In genomic region chr3:143443851-143444331, GRCh38 we compare ENCODE assay signal across 8 cellular contexts.
DNase-seq lines count a peak whose midpoint lies in the region; ATAC-seq and TF ChIP-seq lines count a peak whose summit lies in the region.

No MANE protein-coding gene starts in this region.

- H3K4me3 Mint-ChIP-seq in progenitor cell of endocrine pancreas (ENCODE audit: low read depth), result no peak overlapping the region

- DNase-seq in stimulated activated CD4-positive, alpha-beta T cell treated with anti-CD3 and anti-CD28 coated beads, Interleukin-15, amount 100 ng/mL, for 24 hours, result peak; percentile 55
- DNase-seq in stimulated activated CD4-positive, alpha-beta T cell treated with anti-CD3 and anti-CD28 coated beads, Interleukin-12 subunit alpha, Interleukin-12 subunit beta, amount 100 ng/mL, for 4 hours, result no peak
- DNase-seq in UCSD-AML1 (lab: John Stamatoyannopoulos, UW; ENCODE audit: unreplicated experiment), result peak; percentile 21
- peak; percentile 92 for DNase-seq in fibroblast of peridontal ligament (ENCODE audit: extremely low read depth)
- DNase-seq in retinal pigment epithelial cell (ENCODE audit: low read depth), result peak; percentile 99
- DNase-seq in progenitor cell of endocrine pancreas (ENCODE audit: low spot score, unreplicated experiment), result no peak

- H3K27ac Mint-ChIP-seq in progenitor cell of endocrine pancreas, result no peak overlapping the region

- no peak for TF ChIP-seq CTCF in retinal pigment epithelial cell (conservative IDR thresholded peaks at IDR 0.05; ENCODE audit: low read depth, low read length)
- no peak for TF ChIP-seq CTCF in progenitor cell of endocrine pancreas (IDR thresholded peaks at IDR 0.05; ENCODE audit: unreplicated experiment)

- H3K36me3 Mint-ChIP-seq in progenitor cell of endocrine pancreas (ENCODE audit: insufficient read depth), result no peaks in the 10 kb centered on the region

- ATAC-seq in HG02798 (IDR thresholded peaks at IDR 0.05; ENCODE audit: poor library complexity, unreplicated experiment), result no peak
- no peak for ATAC-seq in GM18870 (IDR thresholded peaks at IDR 0.05; ENCODE audit: unreplicated experiment)

- no peaks in the 10 kb centered on the region for H3K9me3 Mint-ChIP-seq in progenitor cell of endocrine pancreas (ENCODE audit: low read depth)

- no peaks in the 10 kb centered on the region for H3K4me1 Mint-ChIP-seq in progenitor cell of endocrine pancreas (ENCODE audit: low read depth)

- no peak overlapping the region for H3K4me3 ChIP-seq in retinal pigment epithelial cell (ENCODE audit: low read length)

- H3K27me3 Mint-ChIP-seq in progenitor cell of endocrine pancreas, result peaks cover 3% of the 10 kb centered on the region

Comparison
In these comparisons a context has a peak if more than half of its experiments do, and no peak if none do; other contexts are left out.
1. DNase-seq: peak in stimulated activated CD4-positive, alpha-beta T cell treated with anti-CD3 and anti-CD28 coated beads, Interleukin-15, amount 100 ng/mL, for 24 hours (single experiment), UCSD-AML1 (single experiment), fibroblast of peridontal ligament (single experiment) and retinal pigment epithelial cell (single experiment); none in stimulated activated CD4-positive, alpha-beta T cell treated with anti-CD3 and anti-CD28 coated beads, Interleukin-12 subunit alpha, Interleukin-12 subunit beta, amount 100 ng/mL, for 4 hours (single experiment) and progenitor cell of endocrine pancreas (single experiment).